26 cellular contexts compared by ENCODE assay signal in the genomic region with DNA sequence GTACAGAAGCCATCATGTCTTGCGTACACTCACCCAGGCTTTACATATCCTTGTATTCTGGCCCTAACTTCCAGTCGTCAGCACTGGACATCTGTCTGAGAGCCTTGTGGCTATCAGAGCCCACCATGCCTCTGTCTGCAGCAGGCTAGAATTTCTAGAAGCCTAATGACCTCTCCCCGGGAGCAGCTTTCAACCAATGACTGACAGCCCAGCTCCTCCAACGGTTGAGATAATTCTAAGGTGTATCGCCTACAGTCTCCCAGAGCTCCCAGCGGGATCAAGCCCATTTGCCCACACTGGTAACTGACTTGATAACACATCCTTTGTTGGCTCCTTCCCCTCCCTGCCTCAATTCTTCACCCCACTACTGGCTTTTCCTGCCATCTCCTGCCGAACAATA.
"Had no signal": no experiment of that assay in that cellular context is flagged by ENCODE, and none has a peak within 500 bp of the region (broad histone marks: within the 10 kb centered on the region; RNA-seq: fewer than 3 reads in every experiment).

No MANE protein-coding gene starts in this region.

- H3K27ac ChIP-seq: colonic mucosa, epithelial cell of prostate, esophagus squamous epithelium, gastroesophageal sphincter, heart left ventricle, left lung, lower lobe of right lung had no signal

- H2AFZ ChIP-seq: hepatocyte had no signal

- H3K9me3 Mint-ChIP-seq: dendritic cell treated with granulocyte-macrophage colony-stimulating factor and Interleukin-4, amounts not matched to agents 40 ng/mL and 50 ng/mL, for 4 days; effector memory CD8-positive, alpha-beta T cell had no signal

- DNase-seq: colonic mucosa; cortex of kidney; effector CD8-positive, alpha-beta T cell; effector memory CD8-positive, alpha-beta T cell; endodermal cell; erythroblast; esophagus squamous epithelium; foreskin fibroblast; heart left ventricle; hypothalamus; immature natural killer cell; left cardiac atrium; left lung; left ventricle myocardium superior; lower lobe of right lung; mesenchymal stem cell; midbrain; naive thymus-derived CD4-positive, alpha-beta T cell had no signal

- ATAC-seq: effector memory CD8-positive, alpha-beta T cell; esophagus mucosa; gastroesophageal sphincter; heart left ventricle; left cardiac atrium; left lung; left ventricle myocardium superior; lower lobe of right lung; naive thymus-derived CD4-positive, alpha-beta T cell had no signal

- H3K4me1 ChIP-seq: colonic mucosa, esophagus squamous epithelium, gastroesophageal sphincter, heart left ventricle, left lung, lower lobe of right lung had no signal

- FAIRE-seq: endometrium, frontal cortex, keratinocyte had no signal

- H3K4me3 Mint-ChIP-seq: dendritic cell treated with granulocyte-macrophage colony-stimulating factor and Interleukin-4, amounts not matched to agents 40 ng/mL and 50 ng/mL, for 4 days; effector memory CD8-positive, alpha-beta T cell; endodermal cell; immature natural killer cell; naive thymus-derived CD4-positive, alpha-beta T cell had no signal

- H3K9me3 ChIP-seq: colonic mucosa, esophagus squamous epithelium, gastroesophageal sphincter, left lung, lower lobe of right lung had no signal

- H3K36me3 Mint-ChIP-seq: immature natural killer cell had no signal

- H3K4me1 Mint-ChIP-seq: endodermal cell, immature natural killer cell had no signal

- H3K36me3 ChIP-seq: colonic mucosa, esophagus squamous epithelium, gastroesophageal sphincter, heart left ventricle, left lung, lower lobe of right lung had no signal

- H3K4me3 ChIP-seq: colonic mucosa, esophagus squamous epithelium, gastroesophageal sphincter, heart left ventricle, hepatocyte, left lung, lower lobe of right lung had no signal

- H3K27me3 ChIP-seq: colonic mucosa, gastroesophageal sphincter, hepatocyte, left lung had no signal

- H3K79me2 ChIP-seq: hepatocyte had no signal

- H3K27ac Mint-ChIP-seq: dendritic cell treated with granulocyte-macrophage colony-stimulating factor and Interleukin-4, amounts not matched to agents 40 ng/mL and 50 ng/mL, for 4 days; effector memory CD8-positive, alpha-beta T cell; endodermal cell; immature natural killer cell had no signal

- H3K4me2 ChIP-seq: hepatocyte had no signal
